In the genomic region with DNA sequence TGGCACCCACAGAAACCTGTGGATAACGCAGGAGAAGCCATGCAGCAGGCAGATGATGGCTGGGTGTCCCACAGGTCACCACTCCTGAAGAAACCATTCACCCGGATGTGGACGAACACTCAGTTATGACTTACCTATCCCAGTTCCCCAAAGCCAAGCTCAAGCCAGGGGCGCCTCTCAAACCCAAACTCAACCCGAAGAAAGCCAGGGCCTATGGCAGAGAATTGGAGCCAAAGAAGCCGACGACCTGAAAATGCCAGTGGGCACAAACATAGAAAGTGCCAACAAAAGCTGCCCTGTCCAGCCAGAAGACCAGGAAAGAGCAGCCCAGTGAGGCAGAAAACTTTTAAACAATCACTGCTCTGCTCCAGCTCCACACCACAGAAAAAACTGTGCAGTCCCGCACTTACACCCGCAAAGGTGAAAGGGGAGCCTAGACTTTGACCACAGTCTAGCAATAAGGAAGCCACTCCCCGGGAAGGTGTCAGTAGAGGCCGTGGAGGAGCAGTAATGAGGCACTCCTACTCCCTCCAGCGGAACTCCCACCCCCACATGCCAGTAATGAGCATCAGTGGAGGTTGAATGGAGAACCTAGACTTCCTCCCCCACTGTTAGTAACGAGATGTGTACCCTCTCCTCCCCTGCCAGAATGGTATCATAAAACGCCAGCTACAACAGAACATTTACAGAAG, we compare ENCODE assay signal across 38 cellular contexts. TPM values are rescaled to one million over a fixed set of nuclear protein-coding genes. Genes with fewer than 3 reads are reported as not detected.
DNase-seq lines count a peak whose midpoint lies in the region; ATAC-seq, FAIRE-seq and TF ChIP-seq lines count a peak whose summit lies in the region.
"Had no signal": no experiment of that assay in that cellular context is flagged by ENCODE, and none has a peak within 500 bp of the region (broad histone marks: within the 10 kb centered on the region; RNA-seq: fewer than 3 reads in every experiment).

No MANE protein-coding gene starts in this region.

- no peaks in the 10 kb centered on the region for H3K9me3 Mint-ChIP-seq in HFFc6
- H3K9me3 Mint-ChIP-seq: H9; naive thymus-derived CD8-positive, alpha-beta T cell; stimulated activated naive B cell treated with anti-CD40 and anti-IgM and Interleukin-4, amounts not matched to agents 10 μg/mL and 1 μg/mL and 100 μg/mL, for 72 hours; type B pancreatic cell had no signal

- intact Hi-C loops in HepG2 (cut with micrococcal nuclease; ENCODE audit: unreplicated experiment), result no loop called here

- H3K9me3 ChIP-seq in Peyer's patch, result no peaks in the 10 kb centered on the region
- H3K9me3 ChIP-seq in osteoblast (ENCODE audit: low read depth, low read length), result no peaks in the 10 kb centered on the region
- no peaks in the 10 kb centered on the region for H3K9me3 ChIP-seq in HepG2 (ENCODE audit: low read length)
- H3K9me3 ChIP-seq: BLaER1, breast epithelium, gastrocnemius medialis, psoas muscle had no signal

- H3K4me1 Mint-ChIP-seq in HFFc6 (ENCODE audit: low read depth), result peaks cover 57% of the 10 kb centered on the region
- H3K4me1 Mint-ChIP-seq: stimulated activated naive B cell treated with anti-CD40 and anti-IgM and Interleukin-4, amounts not matched to agents 10 μg/mL and 1 μg/mL and 100 μg/mL, for 72 hours had no signal

- H4K20me1 ChIP-seq in osteoblast (ENCODE audit: insufficient read depth, low read length) (no peaks in the 10 kb centered on the region), HepG2 (ENCODE audit: insufficient read depth, low read length) (no peaks in the 10 kb centered on the region)
- H4K20me1 ChIP-seq: BLaER1 had no signal

- no peak overlapping the region for H3K4me3 Mint-ChIP-seq in HFFc6
- H3K4me3 Mint-ChIP-seq: activated naive CD8-positive, alpha-beta T cell; H9; naive thymus-derived CD8-positive, alpha-beta T cell; stimulated activated naive B cell treated with anti-CD40 and anti-IgM and Interleukin-4, amounts not matched to agents 10 μg/mL and 1 μg/mL and 100 μg/mL, for 72 hours; type B pancreatic cell had no signal

- H3K36me3 Mint-ChIP-seq in HFFc6 (ENCODE audit: low read depth), result no peaks in the 10 kb centered on the region
- H3K36me3 Mint-ChIP-seq: activated naive CD8-positive, alpha-beta T cell; naive thymus-derived CD8-positive, alpha-beta T cell; stimulated activated naive B cell treated with anti-CD40 and anti-IgM and Interleukin-4, amounts not matched to agents 10 μg/mL and 1 μg/mL and 100 μg/mL, for 72 hours; type B pancreatic cell had no signal

- 39% methylated on average over 13 of the region's 14 CpGs for WGBS in HepG2 (ENCODE audit: low lambda C conversion rate)

- no peak for TF ChIP-seq RAD21 in HepG2 (CRISPR knock-in tag; IDR thresholded peaks at IDR 0.05)

- POLR2A ChIA-PET in HepG2 (lab: Yijun Ruan, JAX), result no interaction called here

- H3K4me1 ChIP-seq in Peyer's patch (peaks cover 0 to 12% (median 0%) of the 10 kb centered on the region in 4 donors), osteoblast (ENCODE audit: insufficient read depth, low read length) (peaks cover 9% of the 10 kb centered on the region), HepG2 (ENCODE audit: insufficient read depth, low read length) (no peaks in the 10 kb centered on the region)
- H3K4me1 ChIP-seq: breast epithelium, psoas muscle had no signal

- DNase-seq in HFFc6, result no peak
- peak in 2 of 3 donors; percentile 69 to 80 for DNase-seq in Peyer's patch
- DNase-seq in kidney epithelial cell (ENCODE audit: low read depth), result no peak
- peak; percentile 81 for DNase-seq in osteoblast (ENCODE audit: insufficient read length, low spot score, missing footprints)
- DNase-seq in HepG2 (ENCODE audit: low spot score), result no peak
- DNase-seq in AG08396 (ENCODE audit: low spot score), result no peak
- no peak for DNase-seq in NCI-H1092 treated with DMSO at 0.1 percent for 48 hours (lab: John Stamatoyannopoulos, UW)
- DNase-seq: activated CD4-positive, alpha-beta T cell treated with anti-CD3 and anti-CD28 coated beads for 48 hours; activated CD8-positive, alpha-beta memory T cell treated with anti-CD3 and anti-CD28 coated beads for 24 hours; activated effector memory CD4-positive, alpha-beta T cell treated with anti-CD3 and anti-CD28 coated beads, Interleukin-2, amount 50 U/mL, for 16 hours; activated T-cell treated with anti-CD3 and anti-CD28 coated beads, Interleukin-2, amount 50 U/mL, for 1 hour; anterior cingulate cortex; gastrocnemius medialis; H9; hippocampal formation; left ventricle myocardium superior; NCI-H1436; NCI-H2081 treated with DMSO at 0.1 percent for 48 hours; NCI-H2227 treated with DMSO at 0.1 percent for 48 hours; NCI-H526; psoas muscle; SHP77; stimulated activated naive B cell treated with anti-CD40 and anti-IgM and Interleukin-4, amounts not matched to agents 10 μg/mL and 1 μg/mL and 100 μg/mL, for 72 hours; substantia nigra; SW 1271; T1000 had no signal

- no peaks in the 10 kb centered on the region for H3K36me3 ChIP-seq in Peyer's patch
- no peaks in the 10 kb centered on the region for H3K36me3 ChIP-seq in kidney epithelial cell (ENCODE audit: control insufficient read depth, insufficient read depth, low read length)
- no peaks in the 10 kb centered on the region for H3K36me3 ChIP-seq in osteoblast (ENCODE audit: insufficient read depth, low read length)
- H3K36me3 ChIP-seq in HepG2 (replicated peaks in 1 of 2; ENCODE audit: control insufficient read depth in 1 of 2, insufficient read depth in 2 of 2, low read length in 2 of 2), result no peaks in the 10 kb centered on the region
- H3K36me3 ChIP-seq: BLaER1, breast epithelium, gastrocnemius medialis had no signal

- no peak for TF ChIP-seq CTCF in HFFc6 (IDR thresholded peaks at IDR 0.05)
- TF ChIP-seq CTCF in Peyer's patch (IDR thresholded peaks at IDR 0.05), result peak in 2 of 6 experiments; percentile 25 to 36
- TF ChIP-seq CTCF in kidney epithelial cell (IDR thresholded peaks at IDR 0.05; ENCODE audit: insufficient read depth, low read length, poor library complexity, severe bottlenecking), result peak; percentile 12
- TF ChIP-seq CTCF in osteoblast (IDR thresholded peaks at IDR 0.05; ENCODE audit: extremely low read depth, low read depth, low read length), result no peak
- no peak for TF ChIP-seq CTCF in HepG2 (CRISPR knock-in tag; IDR thresholded peaks at IDR 0.05)

- no peak for TF ChIP-seq POLR2A in Peyer's patch (IDR thresholded peaks at IDR 0.05)
- TF ChIP-seq POLR2A in HepG2 (IDR thresholded peaks at IDR 0.05; ENCODE audit: insufficient read depth in 1 of 2, low read depth in 2 of 2, low read length in 2 of 2), result no peak

- H3K27me3 Mint-ChIP-seq in HFFc6 (ENCODE audit: insufficient read depth), result peaks cover 2% of the 10 kb centered on the region

- BruUV-seq in HepG2 (replicated peaks; lab: Mats Ljungman, UMichigan), result no TSS peak

- H2AFZ ChIP-seq in osteoblast (ENCODE audit: low read length), result no peak overlapping the region
- H2AFZ ChIP-seq in HepG2 (ENCODE audit: low read length), result no peak overlapping the region

- H3K27ac Mint-ChIP-seq in HFFc6, result peak overlapping the region; percentile 22
- H3K27ac Mint-ChIP-seq: activated naive CD8-positive, alpha-beta T cell; H9; stimulated activated naive B cell treated with anti-CD40 and anti-IgM and Interleukin-4, amounts not matched to agents 10 μg/mL and 1 μg/mL and 100 μg/mL, for 72 hours; type B pancreatic cell had no signal

- CTCF ChIA-PET in HepG2 (lab: Yijun Ruan, JAX; ENCODE audit: low intra/inter-chr PET ratio, low total read pairs), result no interaction called here

- H3K9ac ChIP-seq in HepG2 (ENCODE audit: insufficient read depth, low read depth, low read length), result no peak overlapping the region
- H3K9ac ChIP-seq: BLaER1 had no signal

- ATAC-seq in HepG2, result no peak
- no peak for ATAC-seq in HG03135 (IDR thresholded peaks at IDR 0.05; ENCODE audit: unreplicated experiment)
- ATAC-seq: gastrocnemius medialis; left ventricle myocardium superior; naive thymus-derived CD8-positive, alpha-beta T cell; psoas muscle; stimulated activated naive B cell treated with anti-CD40 and anti-IgM and Interleukin-4, amounts not matched to agents 10 μg/mL and 1 μg/mL and 100 μg/mL, for 72 hours had no signal

- in situ Hi-C loops in HepG2 (cut with HindIII; ENCODE audit: extremely low pct_ligation_motif_present, low pct_unique_long_range_greater_than_20kb), result no loop called here

- H3K27ac ChIP-seq in Peyer's patch (no peak overlapping the region), osteoblast (ENCODE audit: low read depth, low read length) (no peak overlapping the region), HepG2 (ENCODE audit: extremely low read length, insufficient read depth, low read length) (no peak overlapping the region)
- H3K27ac ChIP-seq: BLaER1, breast epithelium, gastrocnemius medialis, psoas muscle, VCaP had no signal

- H3K79me2 ChIP-seq in osteoblast (ENCODE audit: insufficient read depth, low read length) (no peaks in the 10 kb centered on the region), HepG2 (ENCODE audit: insufficient read depth, low read length) (no peaks in the 10 kb centered on the region)

- TF ChIP-seq EP300 in HepG2 (IDR thresholded peaks at IDR 0.05; ENCODE audit: low read depth in 2 of 2, low read length in 2 of 2) (no peak), HepG2 (CRISPR knock-in tag; IDR thresholded peaks at IDR 0.05; ENCODE audit: borderline replicate concordance) (no peak)

- no peak overlapping the region for H3K4me2 ChIP-seq in osteoblast (ENCODE audit: insufficient read depth, low read length)
- no peak overlapping the region for H3K4me2 ChIP-seq in HepG2 (ENCODE audit: low read depth, low read length)
- H3K4me2 ChIP-seq: BLaER1 had no signal

- no peak for FAIRE-seq in HepG2 (lab: Jason Lieb, UNC)
- FAIRE-seq: GM12891 had no signal

- H3K27me3 ChIP-seq in Peyer's patch (no peaks in the 10 kb centered on the region), kidney epithelial cell (ENCODE audit: control insufficient read depth, insufficient read depth, low read length) (no peaks in the 10 kb centered on the region), osteoblast (ENCODE audit: insufficient read depth, low read length) (no peaks in the 10 kb centered on the region), HepG2 (ENCODE audit: control insufficient read depth in 1 of 2, insufficient read depth in 2 of 2, low read length in 2 of 2) (peaks cover 0 to 34% of the 10 kb centered on the region in 2 experiments; a peak in 4 of 5 replicates)
- H3K27me3 ChIP-seq: breast epithelium had no signal

- H3K4me3 ChIP-seq in Peyer's patch (no peak overlapping the region), kidney epithelial cell (ENCODE audit: low read depth, low read length) (no peak overlapping the region), osteoblast (ENCODE audit: insufficient read depth, low read length) (no peak overlapping the region), HepG2 (replicated peaks in 1 of 3; ENCODE audit: insufficient read depth in 1 of 3, low read depth in 2 of 3, low read length in 3 of 3) (no peak overlapping the region)
- H3K4me3 ChIP-seq: BLaER1, breast epithelium, gastrocnemius medialis, psoas muscle had no signal

RNA-seq across cellular contexts. Expression of gene ACVRL1, which starts 6.0 kb away (rescaled TPM):
- 10 to 100 TPM in 3 of 6 experiments, 1 to 10 TPM in 3; 5.4 to 13.5 (median 10.0) TPM for total RNA-seq in HFFc6 (2021; fragmentation: NEBNext Ultra II Directional; extraction: Animal tissue kit (Norgen Biotek cat#: 25700))
- total RNA-seq in Peyer's patch (100 to 1,000 TPM in 1 of 4 donors, 10 to 100 TPM in 3; 46.4 to 169 (median 56.8) TPM), kidney epithelial cell (4.7 and 9.7 TPM in 2 replicates), osteoblast (9.8 and 11.5 TPM in 2 replicates), HepG2 (2016; rRNA removed; fragmentation: Illumina TruSeq; extraction: Trizol) (not detected in 2 replicates)
- total RNA-seq in HepG2 (2016; cell fraction: cytosol; rRNA removed; fragmentation: Illumina TruSeq; extraction: Trizol; ENCODE audit: low read depth), result not detected in 2 replicates
- not detected in 2 replicates for total RNA-seq in HepG2 (2016; cell fraction: insoluble cytoplasmic fraction; rRNA removed; fragmentation: Illumina TruSeq; extraction: Trizol)
- total RNA-seq in HepG2 (2016; cell fraction: membrane; rRNA removed; fragmentation: Illumina TruSeq; extraction: Trizol), result not detected in 2 replicates
- not detected in 2 replicates for total RNA-seq in HepG2 (2016; cell fraction: nucleus; rRNA removed; fragmentation: Illumina TruSeq; extraction: Trizol)
- not detected in 2 replicates for polyA plus RNA-seq in HepG2 (2011; rRNA removed)
- polyA plus RNA-seq in HepG2 (2011; cell fraction: cytosol; rRNA removed), result not detected in 2 replicates
- not detected in 2 replicates for polyA plus RNA-seq in HepG2 (2011; cell fraction: nucleus; rRNA removed)
- polyA plus RNA-seq in HepG2 (2012), result not detected in 2 replicates
- polyA plus RNA-seq in HepG2 (2016; cell fraction: cytosol; fragmentation: Illumina TruSeq; extraction: Trizol; ENCODE audit: low read depth), result not detected in 2 replicates
- polyA plus RNA-seq in HepG2 (2016; cell fraction: insoluble cytoplasmic fraction; fragmentation: Illumina TruSeq; extraction: Trizol; ENCODE audit: low read depth), result not detected in 2 replicates
- polyA plus RNA-seq in HepG2 (2016; cell fraction: membrane; fragmentation: Illumina TruSeq; extraction: Trizol; ENCODE audit: low read depth), result not detected in 2 replicates
- polyA plus RNA-seq in HepG2 (2016; cell fraction: nucleus; fragmentation: Illumina TruSeq; extraction: Trizol; ENCODE audit: insufficient read depth, low read depth), result not detected in 2 replicates
- 0.05 TPM in 1 of 2 replicates, not detected in the other for polyA minus RNA-seq in HepG2 (2011; rRNA and poly(A)+ RNA removed; ENCODE audit: low replicate concordance)
- polyA minus RNA-seq in HepG2 (2011; cell fraction: cytosol; rRNA and poly(A)+ RNA removed), result not detected in 2 replicates
- not detected in 2 replicates for polyA minus RNA-seq in HepG2 (2011; cell fraction: nucleus; rRNA and poly(A)+ RNA removed)
- total RNA-seq: H9; MCF 10A; naive thymus-derived CD8-positive, alpha-beta T cell had no signal
- polyA plus RNA-seq: naive thymus-derived CD8-positive, alpha-beta T cell had no signal

RNA-seq across cellular contexts. Expression of gene ANKRD33, which starts 13.4 kb away (rescaled TPM):
- not detected for total RNA-seq in HFFc6 (2021; fragmentation: NEBNext Ultra II Directional; extraction: Animal tissue kit (Norgen Biotek cat#: 25700))
- total RNA-seq in Peyer's patch (not detected), kidney epithelial cell (not detected in 2 replicates), osteoblast (not detected in 2 replicates), HepG2 (2016; rRNA removed; fragmentation: Illumina TruSeq; extraction: Trizol) (not detected in 2 replicates)
- total RNA-seq in HepG2 (2016; cell fraction: cytosol; rRNA removed; fragmentation: Illumina TruSeq; extraction: Trizol; ENCODE audit: low read depth), result not detected in 2 replicates
- not detected in 2 replicates for total RNA-seq in HepG2 (2016; cell fraction: insoluble cytoplasmic fraction; rRNA removed; fragmentation: Illumina TruSeq; extraction: Trizol)
- not detected in 2 replicates for total RNA-seq in HepG2 (2016; cell fraction: membrane; rRNA removed; fragmentation: Illumina TruSeq; extraction: Trizol)
- not detected in 2 replicates for total RNA-seq in HepG2 (2016; cell fraction: nucleus; rRNA removed; fragmentation: Illumina TruSeq; extraction: Trizol)
- 0.04 and 0.07 TPM in 2 replicates for polyA plus RNA-seq in HepG2 (2011; rRNA removed)
- 0.03 and 0.04 TPM in 2 replicates for polyA plus RNA-seq in HepG2 (2011; cell fraction: cytosol; rRNA removed)
- 0.16 and 0.33 TPM in 2 replicates for polyA plus RNA-seq in HepG2 (2011; cell fraction: nucleus; rRNA removed)
- polyA plus RNA-seq in HepG2 (2012), result not detected in 2 replicates
- not detected in 2 replicates for polyA plus RNA-seq in HepG2 (2016; cell fraction: cytosol; fragmentation: Illumina TruSeq; extraction: Trizol; ENCODE audit: low read depth)
- polyA plus RNA-seq in HepG2 (2016; cell fraction: insoluble cytoplasmic fraction; fragmentation: Illumina TruSeq; extraction: Trizol; ENCODE audit: low read depth), result not detected in 2 replicates
- not detected in 2 replicates for polyA plus RNA-seq in HepG2 (2016; cell fraction: membrane; fragmentation: Illumina TruSeq; extraction: Trizol; ENCODE audit: low read depth)
- polyA plus RNA-seq in HepG2 (2016; cell fraction: nucleus; fragmentation: Illumina TruSeq; extraction: Trizol; ENCODE audit: insufficient read depth, low read depth), result not detected in 2 replicates
- polyA minus RNA-seq in HepG2 (2011; rRNA and poly(A)+ RNA removed; ENCODE audit: low replicate concordance), result 0.05 and 0.18 TPM in 2 replicates
- polyA minus RNA-seq in HepG2 (2011; cell fraction: cytosol; rRNA and poly(A)+ RNA removed), result not detected in 2 replicates
- polyA minus RNA-seq in HepG2 (2011; cell fraction: nucleus; rRNA and poly(A)+ RNA removed), result not detected in 2 replicates
- total RNA-seq: breast epithelium; chondrocyte; gastrocnemius medialis; left ventricle myocardium superior; MCF 10A; naive thymus-derived CD8-positive, alpha-beta T cell; psoas muscle; skeletal muscle tissue had no signal
- polyA plus RNA-seq: fibroblast of lung; naive thymus-derived CD8-positive, alpha-beta T cell had no signal

RNA-seq across cellular contexts. Expression of gene ACVR1B, which starts 50.2 kb away (rescaled TPM):
- 10 to 100 TPM; 13.1 to 15.2 (median 14.0) TPM for total RNA-seq in HFFc6 (2021; fragmentation: NEBNext Ultra II Directional; extraction: Animal tissue kit (Norgen Biotek cat#: 25700))
- total RNA-seq in Peyer's patch, result 10 to 100 TPM in 3 of 4 donors, 1 to 10 TPM in 1; 9.1 to 71.6 (median 59.2) TPM
- total RNA-seq in kidney epithelial cell, result 14.0 and 15.1 TPM in 2 replicates
- total RNA-seq in osteoblast, result 10.5 and 13.0 TPM in 2 replicates
- total RNA-seq in HepG2 (2016; rRNA removed; fragmentation: Illumina TruSeq; extraction: Trizol), result 5.8 and 8.9 TPM in 2 replicates
- total RNA-seq in HepG2 (2016; cell fraction: cytosol; rRNA removed; fragmentation: Illumina TruSeq; extraction: Trizol; ENCODE audit: low read depth), result 2.0 and 2.2 TPM in 2 replicates
- 4.3 and 9.8 TPM in 2 replicates for total RNA-seq in HepG2 (2016; cell fraction: insoluble cytoplasmic fraction; rRNA removed; fragmentation: Illumina TruSeq; extraction: Trizol)
- 5.4 and 7.6 TPM in 2 replicates for total RNA-seq in HepG2 (2016; cell fraction: membrane; rRNA removed; fragmentation: Illumina TruSeq; extraction: Trizol)
- total RNA-seq in HepG2 (2016; cell fraction: nucleus; rRNA removed; fragmentation: Illumina TruSeq; extraction: Trizol), result 9.9 and 14.3 TPM in 2 replicates
- polyA plus RNA-seq in HepG2 (2011; rRNA removed), result 12.1 and 14.1 TPM in 2 replicates
- polyA plus RNA-seq in HepG2 (2011; cell fraction: cytosol; rRNA removed), result 12.0 and 13.7 TPM in 2 replicates
- polyA plus RNA-seq in HepG2 (2011; cell fraction: nucleus; rRNA removed), result 12.5 and 12.9 TPM in 2 replicates
- 10.8 and 11.8 TPM in 2 replicates for polyA plus RNA-seq in HepG2 (2012)
- polyA plus RNA-seq in HepG2 (2016; cell fraction: cytosol; fragmentation: Illumina TruSeq; extraction: Trizol; ENCODE audit: low read depth), result 1.1 and 1.3 TPM in 2 replicates
- 5.3 and 5.6 TPM in 2 replicates for polyA plus RNA-seq in HepG2 (2016; cell fraction: insoluble cytoplasmic fraction; fragmentation: Illumina TruSeq; extraction: Trizol; ENCODE audit: low read depth)
- 3.8 and 4.6 TPM in 2 replicates for polyA plus RNA-seq in HepG2 (2016; cell fraction: membrane; fragmentation: Illumina TruSeq; extraction: Trizol; ENCODE audit: low read depth)
- 16.9 and 17.0 TPM in 2 replicates for polyA plus RNA-seq in HepG2 (2016; cell fraction: nucleus; fragmentation: Illumina TruSeq; extraction: Trizol; ENCODE audit: insufficient read depth, low read depth)
- polyA minus RNA-seq in HepG2 (2011; rRNA and poly(A)+ RNA removed; ENCODE audit: low replicate concordance), result 22.8 and 32.8 TPM in 2 replicates
- 9.7 and 13.2 TPM in 2 replicates for polyA minus RNA-seq in HepG2 (2011; cell fraction: cytosol; rRNA and poly(A)+ RNA removed)
- polyA minus RNA-seq in HepG2 (2011; cell fraction: nucleus; rRNA and poly(A)+ RNA removed), result 12.1 and 14.2 TPM in 2 replicates

RNA-seq across cellular contexts. Expression of gene FIGNL2, which starts 52.7 kb away (rescaled TPM):
- not detected for total RNA-seq in HFFc6 (2021; fragmentation: NEBNext Ultra II Directional; extraction: Animal tissue kit (Norgen Biotek cat#: 25700))
- total RNA-seq in Peyer's patch (under 1 TPM in 1 of 4 donors, not detected in 3; 0.19 TPM), kidney epithelial cell (2.1 and 2.6 TPM in 2 replicates), osteoblast (0.29 and 0.36 TPM in 2 replicates), HepG2 (2016; rRNA removed; fragmentation: Illumina TruSeq; extraction: Trizol) (0.76 and 1.00 TPM in 2 replicates)
- total RNA-seq in HepG2 (2016; cell fraction: cytosol; rRNA removed; fragmentation: Illumina TruSeq; extraction: Trizol; ENCODE audit: low read depth), result 0.10 and 0.18 TPM in 2 replicates
- 0.73 and 1.2 TPM in 2 replicates for total RNA-seq in HepG2 (2016; cell fraction: insoluble cytoplasmic fraction; rRNA removed; fragmentation: Illumina TruSeq; extraction: Trizol)
- total RNA-seq in HepG2 (2016; cell fraction: membrane; rRNA removed; fragmentation: Illumina TruSeq; extraction: Trizol), result 0.53 and 0.62 TPM in 2 replicates
- 0.56 and 0.78 TPM in 2 replicates for total RNA-seq in HepG2 (2016; cell fraction: nucleus; rRNA removed; fragmentation: Illumina TruSeq; extraction: Trizol)
- polyA plus RNA-seq in HepG2 (2011; rRNA removed), result 0.82 and 1.2 TPM in 2 replicates
- 0.99 and 1.2 TPM in 2 replicates for polyA plus RNA-seq in HepG2 (2011; cell fraction: cytosol; rRNA removed)
- 0.87 and 1.0 TPM in 2 replicates for polyA plus RNA-seq in HepG2 (2011; cell fraction: nucleus; rRNA removed)
- polyA plus RNA-seq in HepG2 (2012), result 0.51 TPM in 2 replicates
- 0.06 and 0.07 TPM in 2 replicates for polyA plus RNA-seq in HepG2 (2016; cell fraction: cytosol; fragmentation: Illumina TruSeq; extraction: Trizol; ENCODE audit: low read depth)
- 1.6 TPM in 2 replicates for polyA plus RNA-seq in HepG2 (2016; cell fraction: insoluble cytoplasmic fraction; fragmentation: Illumina TruSeq; extraction: Trizol; ENCODE audit: low read depth)
- polyA plus RNA-seq in HepG2 (2016; cell fraction: membrane; fragmentation: Illumina TruSeq; extraction: Trizol; ENCODE audit: low read depth), result 0.46 and 0.47 TPM in 2 replicates
- polyA plus RNA-seq in HepG2 (2016; cell fraction: nucleus; fragmentation: Illumina TruSeq; extraction: Trizol; ENCODE audit: insufficient read depth, low read depth), result 1.3 and 1.4 TPM in 2 replicates
- 1.9 TPM in 1 of 2 replicates, not detected in the other for polyA minus RNA-seq in HepG2 (2011; rRNA and poly(A)+ RNA removed; ENCODE audit: low replicate concordance)
- polyA minus RNA-seq in HepG2 (2011; cell fraction: cytosol; rRNA and poly(A)+ RNA removed), result 0.99 and 1.1 TPM in 2 replicates
- polyA minus RNA-seq in HepG2 (2011; cell fraction: nucleus; rRNA and poly(A)+ RNA removed), result 0.50 and 0.77 TPM in 2 replicates
- total RNA-seq: MCF 10A had no signal

Comparison
In these comparisons a context has a peak if more than half of its experiments do, and no peak if none do; other contexts are left out.
1. DNase-seq: peak in Peyer's patch (2 of 3) and osteoblast (single experiment); none in HFFc6 (single experiment), kidney epithelial cell (single experiment), HepG2 (single experiment), AG08396 (single experiment) and NCI-H1092 treated with DMSO at 0.1 percent for 48 hours (single experiment).